Comparison of ENCODE assay signal across 1 cellular context in genomic region chr7:138460176-138460648, GRCh38.
A peak's percentile ranks its signal among the peaks of the same experiment; 100 is the strongest.
TF ChIP-seq lines count a peak whose summit lies in the region.

TRIM24 (plus strand) TSS chr7:138460259; CDS start chr7:138460549, 290 bp downstream.

TF ChIP-seq in HepG2, 621 proteins besides CTCF, POLR2A, EP300 and RAD21 (continued from another document and continues in another):
- peak; percentile 29; the same call in 1 of the 2 replicates for TF ChIP-seq ISL2 (CRISPR knock-in tag; IDR thresholded peaks at IDR 0.05)
- TF ChIP-seq ZNF839 (CRISPR knock-in tag; IDR thresholded peaks at IDR 0.05; ENCODE audit: borderline replicate concordance), result no peak
- TF ChIP-seq PHF21A (CRISPR knock-in tag; IDR thresholded peaks at IDR 0.05), result no peak
- peak; percentile 34; the same call in 1 of the 2 replicates for TF ChIP-seq TOPORS (CRISPR knock-in tag; IDR thresholded peaks at IDR 0.05)
- TF ChIP-seq ZFX (CRISPR knock-in tag; IDR thresholded peaks at IDR 0.05; ENCODE audit: low read depth), result peak; percentile 76
- no peak for TF ChIP-seq ZNF383 (CRISPR knock-in tag; IDR thresholded peaks at IDR 0.05; ENCODE audit: borderline replicate concordance)
- no peak for TF ChIP-seq EED (CRISPR knock-in tag; IDR thresholded peaks at IDR 0.05)
- no peak for TF ChIP-seq HIC2 (CRISPR knock-in tag; IDR thresholded peaks at IDR 0.05; ENCODE audit: low read depth)
- peak; percentile 96 for TF ChIP-seq AFF4 (CRISPR knock-in tag; IDR thresholded peaks at IDR 0.05)
- peak; percentile 24; the same call in 1 of the 2 replicates for TF ChIP-seq ZNF704 (CRISPR knock-in tag; IDR thresholded peaks at IDR 0.05; ENCODE audit: borderline replicate concordance)
- peak; percentile 67; the same call in 1 of the 2 replicates for TF ChIP-seq SIN3A (IDR thresholded peaks at IDR 0.05; ENCODE audit: borderline replicate concordance, low read depth, low read length)
- TF ChIP-seq ZFP1 (CRISPR knock-in tag; IDR thresholded peaks at IDR 0.05), result no peak
- TF ChIP-seq FOXA1 (IDR thresholded peaks at IDR 0.05), result no peak
- no peak for TF ChIP-seq FOXA1 (CRISPR knock-in tag; IDR thresholded peaks at IDR 0.05)
- no peak for TF ChIP-seq EZH2 (conservative IDR thresholded peaks at IDR 0.05; ENCODE audit: low read depth, low read length)
- TF ChIP-seq TCF7L2 (IDR thresholded peaks at IDR 0.05; ENCODE audit: low read depth, low read length), result no peak
- 0 out of 2 replicates have a peak, but pooled peaks have one; percentile 17 for TF ChIP-seq SIX4 (CRISPR knock-in tag; IDR thresholded peaks at IDR 0.05)
- TF ChIP-seq GPBP1L1 (CRISPR knock-in tag; IDR thresholded peaks at IDR 0.05), result no peak
- TF ChIP-seq ATAD3A (CRISPR knock-in tag; IDR thresholded peaks at IDR 0.05), result no peak
- no peak for TF ChIP-seq FIP1L1 (IDR thresholded peaks at IDR 0.05; ENCODE audit: borderline replicate concordance, insufficient read depth, low read depth, low read length)
- TF ChIP-seq CCDC6 (CRISPR knock-in tag; IDR thresholded peaks at IDR 0.05), result no peak
- 0 out of 2 replicates have a peak, but pooled peaks have one; percentile 67 for TF ChIP-seq ZSCAN22 (CRISPR knock-in tag; IDR thresholded peaks at IDR 0.05)
- no peak for TF ChIP-seq ZNF678 (CRISPR knock-in tag; IDR thresholded peaks at IDR 0.05)
- TF ChIP-seq MXD3 (CRISPR knock-in tag; IDR thresholded peaks at IDR 0.05), result peak; percentile 74; the same call in 1 of the 2 replicates
- TF ChIP-seq AKAP8 (CRISPR knock-in tag; IDR thresholded peaks at IDR 0.05), result no peak
- TF ChIP-seq ZNF577 (CRISPR knock-in tag; IDR thresholded peaks at IDR 0.05; ENCODE audit: borderline replicate concordance, low read depth), result no peak
- no peak for TF ChIP-seq EHMT2 (IDR thresholded peaks at IDR 0.05; ENCODE audit: borderline replicate concordance, low read depth, low read length)
- TF ChIP-seq CERS6 (CRISPR knock-in tag; IDR thresholded peaks at IDR 0.05), result no peak
- TF ChIP-seq TFDP1 (CRISPR knock-in tag; IDR thresholded peaks at IDR 0.05; ENCODE audit: borderline replicate concordance), result peak; percentile 69
- no peak for TF ChIP-seq NR2C2 (CRISPR knock-in tag; IDR thresholded peaks at IDR 0.05; ENCODE audit: borderline replicate concordance)
- 0 out of 2 replicates have a peak, but pooled peaks have one; percentile 58 for TF ChIP-seq BCL6 (CRISPR knock-in tag; IDR thresholded peaks at IDR 0.05)
- TF ChIP-seq ZBTB7A (CRISPR knock-in tag; IDR thresholded peaks at IDR 0.05), result no peak
- peak; percentile 60 for TF ChIP-seq ZMYM3 (CRISPR knock-in tag; IDR thresholded peaks at IDR 0.05)
- no peak for TF ChIP-seq ZNF879 (CRISPR knock-in tag; IDR thresholded peaks at IDR 0.05)
- TF ChIP-seq CHD2 (IDR thresholded peaks at IDR 0.05; ENCODE audit: low read depth, low read length), result no peak
- TF ChIP-seq ZBTB14 (CRISPR knock-in tag; IDR thresholded peaks at IDR 0.05), result no peak
- TF ChIP-seq SATB2 (CRISPR knock-in tag; IDR thresholded peaks at IDR 0.05), result no peak
- TF ChIP-seq GATAD1 (CRISPR knock-in tag; IDR thresholded peaks at IDR 0.05), result peak; percentile 54; the same call in 1 of the 2 replicates
- TF ChIP-seq HNF1B (CRISPR knock-in tag; IDR thresholded peaks at IDR 0.05), result no peak
- TF ChIP-seq ZNF446 (CRISPR knock-in tag; IDR thresholded peaks at IDR 0.05), result no peak
- peak; percentile 46; the same call in 1 of the 2 replicates for TF ChIP-seq ZFP90 (CRISPR knock-in tag; IDR thresholded peaks at IDR 0.05; ENCODE audit: borderline replicate concordance)
- TF ChIP-seq RBFOX2 (IDR thresholded peaks at IDR 0.05; ENCODE audit: low read depth, low read length), result no peak
- TF ChIP-seq ATRX (CRISPR knock-in tag; IDR thresholded peaks at IDR 0.05; ENCODE audit: borderline replicate concordance), result no peak
- peak; percentile 80; the same call in 1 of the 2 replicates for TF ChIP-seq MED13 (CRISPR knock-in tag; IDR thresholded peaks at IDR 0.05)
- TF ChIP-seq U2AF1 (optimal IDR thresholded peaks at IDR 0.05; ENCODE audit: low read depth, low read length), result no peak
- TF ChIP-seq SRSF4 (IDR thresholded peaks at IDR 0.05; ENCODE audit: low read depth, low read length, poor library complexity, severe bottlenecking), result no peak
- TF ChIP-seq KDM3A (CRISPR knock-in tag; IDR thresholded peaks at IDR 0.05; ENCODE audit: low read depth), result peak; percentile 86
